In genomic region chr17:8189711-8190477, GRCh38 we compare ENCODE assay signal across 8 cellular contexts. TPM values are rescaled to one million over a fixed set of nuclear protein-coding genes. Genes with fewer than 3 reads are reported as not detected.
DNase-seq lines count a peak whose midpoint lies in the region; ATAC-seq and TF ChIP-seq lines count a peak whose summit lies in the region.

Gene BORCS6 (minus strand): TSS chr17:8190180. CDS start chr17:8190140, 40 bp downstream.

- ATAC-seq in HG03442 (IDR thresholded peaks at IDR 0.05; ENCODE audit: unreplicated experiment) (peak; percentile 42), left colon (peak; percentile 68)
- peak; percentile 67 for ATAC-seq in activated CD4-positive, alpha-beta T cell treated with anti-CD3 and anti-CD28 coated beads for 36 hours

- peak within 1 kb of the TSS; percentile 99 for H3K27ac ChIP-seq in cingulate gyrus (ENCODE audit: low read depth, low read length)

- POLR2A ChIA-PET in activated CD4-positive, alpha-beta T cell treated with anti-CD3 and anti-CD28 coated beads for 36 hours (lab: Charles Lee) = interaction anchor here (0.6 to 4.7 kb wide), 18 partner anchors 8 to 332 kb away, joined by 3 to 78 read pairs (median 4); partner anchors contain the start of genes CTC1, CYB5D1, NAA38 and PFAS

- intact Hi-C loops in activated CD4-positive, alpha-beta T cell treated with anti-CD3 and anti-CD28 coated beads for 36 hours (cut with DNase I, micrococcal nuclease) = loop anchor here (1.0 kb wide), 2 partner anchors 20 to 245 kb away; partner anchors contain the start of genes AURKB (in 1 of the 2) and NDEL1 (in 1 of the 2)
- intact Hi-C loops in left colon (cut with DNase I, micrococcal nuclease) = loop anchor here in 1 of 2 donors (10.0 kb wide), 1 partner anchor 65 kb away; the partner anchor contains the start of gene HES7

- H3K27ac Mint-ChIP-seq in activated CD4-positive, alpha-beta T cell treated with anti-CD3 and anti-CD28 coated beads for 36 hours = peak within 1 kb of the TSS; percentile 86

- H3K4me1 Mint-ChIP-seq in activated CD4-positive, alpha-beta T cell treated with anti-CD3 and anti-CD28 coated beads for 36 hours = peaks cover 10% of the 10 kb centered on the region

- no peaks in the 10 kb centered on the region for H3K36me3 Mint-ChIP-seq in activated CD4-positive, alpha-beta T cell treated with anti-CD3 and anti-CD28 coated beads for 36 hours (ENCODE audit: low read depth)

- CTCF ChIA-PET in activated CD4-positive, alpha-beta T cell treated with anti-CD3 and anti-CD28 coated beads for 36 hours (lab: Charles Lee) = interaction anchor here (0.6 to 6.0 kb wide), 11 partner anchors 12 to 111 kb away, joined by 3 to 59 read pairs (median 4); partner anchors contain the start of genes ALOXE3, AURKB and CTC1

- H3K4me3 Mint-ChIP-seq in activated CD4-positive, alpha-beta T cell treated with anti-CD3 and anti-CD28 coated beads for 36 hours = no peak within 1 kb of the TSS

- H3K9me3 Mint-ChIP-seq in activated CD4-positive, alpha-beta T cell treated with anti-CD3 and anti-CD28 coated beads for 36 hours (ENCODE audit: low read depth) = no peaks in the 10 kb centered on the region

- peak; percentile 87 for TF ChIP-seq POLR2A in GM19193 (IDR thresholded peaks at IDR 0.05; ENCODE audit: extremely low read depth, insufficient read depth, insufficient read length)

- no peaks in the 10 kb centered on the region for H3K27me3 Mint-ChIP-seq in activated CD4-positive, alpha-beta T cell treated with anti-CD3 and anti-CD28 coated beads for 36 hours

- DNase-seq in Ammon's horn (ENCODE audit: low spot score) (peak; percentile 100), NCI-H524 (lab: John Stamatoyannopoulos, UW) (peak; percentile 78 to 86), left colon (peak; percentile 96 to 99)
- peak; percentile 98 for DNase-seq in activated CD4-positive, alpha-beta T cell treated with anti-CD3 and anti-CD28 coated beads for 36 hours
- DNase-seq in stimulated activated CD4-positive, alpha-beta T cell treated with anti-CD3 and anti-CD28 coated beads, Interleukin-1b, Interleukin-23, amount 100 ng/mL, for 48 hours = peak; percentile 96

RNA-seq across cellular contexts. Expression of gene BORCS6, which starts in this region (rescaled TPM):
- total RNA-seq in activated CD4-positive, alpha-beta T cell treated with anti-CD3 and anti-CD28 coated beads for 36 hours = 1 to 10 TPM; 3.9 to 4.5 TPM
- 10 to 100 TPM; 12.2 to 13.3 TPM for total RNA-seq in left colon

Comparison
In these comparisons a context has a peak if more than half of its experiments do, and no peak if none do; other contexts are left out.
1. Peak in every context shown above with its lines: DNase-seq, ATAC-seq and H3K27ac ChIP-seq.